Comparison of ENCODE assay signal across 18 cellular contexts in genomic region chr17:13509561-13509960, GRCh38.
DNase-seq lines count a peak whose midpoint lies in the region; ATAC-seq and TF ChIP-seq lines count a peak whose summit lies in the region.
"Had no signal": no experiment of that assay in that cellular context is flagged by ENCODE, and none has a peak within 500 bp of the region (broad histone marks: within the 10 kb centered on the region; RNA-seq: fewer than 3 reads in every experiment).

No MANE protein-coding gene starts in this region.

- H3K27ac Mint-ChIP-seq in neural progenitor cell: peak overlapping the region; percentile 0
- H3K27ac Mint-ChIP-seq: effector memory CD8-positive, alpha-beta T cell; immature natural killer cell had no signal

- H3K27ac ChIP-seq in neural progenitor cell: no peak overlapping the region
- H3K27ac ChIP-seq: heart left ventricle, PC-9, SJCRH30 had no signal

- no peak for TF ChIP-seq POLR2A in erythroblast (IDR thresholded peaks at IDR 0.05; ENCODE audit: low read length)

- peaks cover 2% of the 10 kb centered on the region for H3K27me3 Mint-ChIP-seq in neural progenitor cell (ENCODE audit: insufficient read depth, low read depth)

- peaks cover 27% of the 10 kb centered on the region for H3K4me1 ChIP-seq in neural progenitor cell
- H3K4me1 ChIP-seq: esophagus squamous epithelium, SJCRH30 had no signal

- H3K9me3 ChIP-seq in neural progenitor cell (ENCODE audit: low read depth): no peaks in the 10 kb centered on the region
- H3K9me3 ChIP-seq: BE2C, esophagus squamous epithelium, heart left ventricle, SJCRH30 had no signal

- no peak overlapping the region for H3K4me3 ChIP-seq in neural progenitor cell
- H3K4me3 ChIP-seq: esophagus squamous epithelium, heart left ventricle, PC-9, SJCRH30 had no signal

- H3F3A ChIP-seq in neural progenitor cell (ENCODE audit: low read depth): peaks cover 12% of the 10 kb centered on the region

- H2AFZ ChIP-seq in neural progenitor cell (replicated peaks): no peak overlapping the region
- H2AFZ ChIP-seq: PC-9 had no signal

- peak; percentile 4 for DNase-seq in HCEC 1CT
- peak; percentile 94 for DNase-seq in OCI-M1 (lab: John Stamatoyannopoulos, UW)
- peak; percentile 27 to 44 for DNase-seq in erythroblast (lab: John Stamatoyannopoulos, UW)
- peak; percentile 77 for DNase-seq in neural progenitor cell (ENCODE audit: low spot score)
- no peak for DNase-seq in central memory CD4-positive, alpha-beta T cell
- DNase-seq in EL: no peak
- DNase-seq: activated CD4-positive, alpha-beta T cell treated with anti-CD3 and anti-CD28 coated beads, Interleukin-2, amount 50 U/mL, for 48 hours; effector memory CD8-positive, alpha-beta T cell; esophagus squamous epithelium; heart left ventricle; immature natural killer cell; NCI-H187 treated with DMSO at 0.1 percent for 48 hours; PC-9; SJCRH30 had no signal

- H3K4me2 ChIP-seq in neural progenitor cell: peak overlapping the region; percentile 43
- H3K4me2 ChIP-seq: PC-9 had no signal

- no peaks in the 10 kb centered on the region for H3K79me2 ChIP-seq in neural progenitor cell (ENCODE audit: low read depth)

- no peaks in the 10 kb centered on the region for H3K27me3 ChIP-seq in neural progenitor cell
- H3K27me3 ChIP-seq: BE2C, esophagus squamous epithelium, SJCRH30 had no signal

- H3K36me3 Mint-ChIP-seq in neural progenitor cell: no peaks in the 10 kb centered on the region
- H3K36me3 Mint-ChIP-seq: immature natural killer cell, WTC11 had no signal

- peaks cover 21% of the 10 kb centered on the region for H3K4me1 Mint-ChIP-seq in neural progenitor cell

- H4K20me1 ChIP-seq in neural progenitor cell (ENCODE audit: low read depth): no peaks in the 10 kb centered on the region

- no peak for TF ChIP-seq CTCF in neural progenitor cell (IDR thresholded peaks at IDR 0.05)

- no peak overlapping the region for H3K4me3 Mint-ChIP-seq in neural progenitor cell
- H3K4me3 Mint-ChIP-seq: effector memory CD8-positive, alpha-beta T cell; WTC11 had no signal

- no peaks in the 10 kb centered on the region for H3K36me3 ChIP-seq in neural progenitor cell
- H3K36me3 ChIP-seq: BE2C, esophagus squamous epithelium, heart left ventricle, SJCRH30 had no signal

- no peak for ATAC-seq in GM21717 (IDR thresholded peaks at IDR 0.05; ENCODE audit: unreplicated experiment)
- no peak for ATAC-seq in HG03439 (IDR thresholded peaks at IDR 0.05; ENCODE audit: unreplicated experiment)
- ATAC-seq: effector memory CD8-positive, alpha-beta T cell; heart left ventricle had no signal

- H3K9ac ChIP-seq in neural progenitor cell: no peak overlapping the region

- H3K9me3 Mint-ChIP-seq in neural progenitor cell: no peaks in the 10 kb centered on the region
- H3K9me3 Mint-ChIP-seq: effector memory CD8-positive, alpha-beta T cell; WTC11 had no signal

Comparison
In these comparisons a context has a peak if more than half of its experiments do, and no peak if none do; other contexts are left out.
1. DNase-seq: peak in HCEC 1CT (single experiment), OCI-M1 (single experiment), erythroblast (2 of 2) and neural progenitor cell (single experiment); none in central memory CD4-positive, alpha-beta T cell (single experiment) and EL (single experiment).